ENCODE assay signal across 1 cellular context in genomic region chrX:13733506-13733905, GRCh38.
TF ChIP-seq lines count a peak whose summit lies in the region.

No MANE protein-coding gene starts in this region.

TF ChIP-seq in GM12878, 131 proteins besides CTCF, POLR2A, EP300 and RAD21:
- TF ChIP-seq PKNOX1 (IDR thresholded peaks at IDR 0.05): no peak
- TF ChIP-seq NFIC (IDR thresholded peaks at IDR 0.05; ENCODE audit: low read depth, low read length): no peak
- TF ChIP-seq EGR1 (IDR thresholded peaks at IDR 0.05; ENCODE audit: borderline replicate concordance in 1 of 2, low read depth in 2 of 2, low read length in 2 of 2): no peak
- TF ChIP-seq POU2F2 (IDR thresholded peaks at IDR 0.05; ENCODE audit: borderline replicate concordance, low read depth, low read length): no peak
- no peak for TF ChIP-seq SREBF1 (IDR thresholded peaks at IDR 0.05; ENCODE audit: low read length)
